In genomic region chr16:48628359-48628985, GRCh38 we compare ENCODE assay signal across 1 cellular context.
A peak's percentile ranks its signal among the peaks of the same experiment; 100 is the strongest.
TF ChIP-seq lines count a peak whose summit lies in the region.

No MANE protein-coding gene starts in this region.

TF ChIP-seq in HepG2, 621 proteins besides CTCF, POLR2A, EP300 and RAD21 (continued from another document):
- TF ChIP-seq, protein P1, sequence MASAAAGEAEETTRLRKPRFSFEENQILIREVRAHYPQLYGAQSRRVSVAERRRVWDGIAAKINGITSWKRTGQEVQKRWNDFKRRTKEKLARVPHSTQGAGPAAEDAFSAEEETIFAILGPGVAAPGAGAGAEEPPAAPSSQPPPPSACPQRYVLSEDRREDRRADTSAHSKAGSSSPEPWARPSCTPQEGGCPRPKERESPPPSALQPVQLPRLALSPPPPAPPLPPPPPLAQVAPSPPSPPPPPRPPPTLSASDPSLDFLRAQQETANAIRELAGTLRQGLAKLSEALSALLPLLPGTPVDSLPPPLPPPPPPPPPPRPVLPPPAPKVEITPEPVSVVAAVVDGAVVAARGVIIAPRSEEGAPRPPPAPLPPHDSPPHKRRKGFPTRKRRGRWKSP (CRISPR knock-in tag; IDR thresholded peaks at IDR 0.05), result 0 out of 2 replicates have a peak, but pooled peaks have one; percentile 43
- TF ChIP-seq FIP1L1 (IDR thresholded peaks at IDR 0.05; ENCODE audit: borderline replicate concordance, insufficient read depth, low read depth, low read length) (no peak), ZNF274 (CRISPR knock-in tag; IDR thresholded peaks at IDR 0.05) (0 out of 2 replicates have a peak, but pooled peaks have one; percentile 46), SIX4 (CRISPR knock-in tag; IDR thresholded peaks at IDR 0.05) (peak; percentile 87), ZNF18 (CRISPR knock-in tag; IDR thresholded peaks at IDR 0.05; ENCODE audit: insufficient replicate concordance) (peak; percentile 50), BCL6 (CRISPR knock-in tag; IDR thresholded peaks at IDR 0.05) (peak; percentile 84), SALL1 (CRISPR knock-in tag; IDR thresholded peaks at IDR 0.05) (0 out of 2 replicates have a peak, but pooled peaks have one; percentile 26), RXRB (CRISPR knock-in tag; IDR thresholded peaks at IDR 0.05; ENCODE audit: borderline replicate concordance) (0 out of 2 replicates have a peak, but pooled peaks have one; percentile 33), MTA1 (CRISPR knock-in tag; IDR thresholded peaks at IDR 0.05; ENCODE audit: borderline replicate concordance) (no peak), KLF11 (CRISPR knock-in tag; IDR thresholded peaks at IDR 0.05) (no peak), ARID5B (CRISPR knock-in tag; IDR thresholded peaks at IDR 0.05) (peak; percentile 28; the same call in 1 of the 2 replicates)
